10 cellular contexts compared by ENCODE assay signal in genomic region chr7:134777908-134778580, GRCh38. TPM values are rescaled to one million over a fixed set of nuclear protein-coding genes. Genes with fewer than 3 reads are reported as not detected.
DNase-seq lines count a peak whose midpoint lies in the region; ATAC-seq and TF ChIP-seq lines count a peak whose summit lies in the region.
"Had no signal": no experiment of that assay in that cellular context is flagged by ENCODE, and none has a peak within 500 bp of the region (broad histone marks: within the 10 kb centered on the region; RNA-seq: fewer than 3 reads in every experiment).

No MANE protein-coding gene starts in this region.

- peak overlapping the region; percentile 96 for H3K27ac ChIP-seq in HUES6 (ENCODE audit: low read depth, low read length)
- H3K27ac ChIP-seq in colonic mucosa, result peak overlapping the region; percentile 54
- peak overlapping the region; percentile 73 to 83 for H3K27ac ChIP-seq in left lung
- peak overlapping the region; percentile 85 for H3K27ac ChIP-seq in subcutaneous abdominal adipose tissue (ENCODE audit: low read depth, low read length)

- H3K4me1 ChIP-seq in HUES6 (ENCODE audit: control insufficient read depth, insufficient read depth, low read length), result peaks cover 37% of the 10 kb centered on the region
- no peaks in the 10 kb centered on the region for H3K4me1 ChIP-seq in colonic mucosa
- peaks cover 6 to 19% of the 10 kb centered on the region in 2 donors for H3K4me1 ChIP-seq in left lung
- H3K4me1 ChIP-seq in subcutaneous abdominal adipose tissue (ENCODE audit: control insufficient read depth in 5 of 5, insufficient read depth in 5 of 5, low read length in 5 of 5), result peaks cover 0 to 46% (median 28%) of the 10 kb centered on the region in 5 donors

- H3K27me3 ChIP-seq in HUES6 (ENCODE audit: control insufficient read depth, insufficient read depth, low read length) (no peaks in the 10 kb centered on the region), colonic mucosa (no peaks in the 10 kb centered on the region), left lung (peaks cover 0 to 11% of the 10 kb centered on the region in 2 donors), subcutaneous abdominal adipose tissue (ENCODE audit: control insufficient read depth in 5 of 5, insufficient read depth in 4 of 5, low read length in 5 of 5) (no peaks in the 10 kb centered on the region)
- H3K27me3 ChIP-seq: dorsolateral prefrontal cortex had no signal

- H3K4me3 ChIP-seq in HUES6 (ENCODE audit: low read depth, low read length) (no peak overlapping the region), colonic mucosa (no peak overlapping the region), left lung (no peak overlapping the region), subcutaneous abdominal adipose tissue (ENCODE audit: low read depth in 1 of 5, low read length in 5 of 5) (no peak overlapping the region)

- H3K36me3 ChIP-seq in HUES6 (ENCODE audit: control insufficient read depth, insufficient read depth, low read length) (peaks cover 9% of the 10 kb centered on the region), colonic mucosa (no peaks in the 10 kb centered on the region), left lung (no peaks in the 10 kb centered on the region), subcutaneous abdominal adipose tissue (ENCODE audit: control insufficient read depth in 5 of 5, insufficient read depth in 5 of 5, low read length in 5 of 5) (no peaks in the 10 kb centered on the region)

- H3K9ac ChIP-seq in HUES6 (ENCODE audit: low read length) (peak overlapping the region; percentile 96), colonic mucosa (ENCODE audit: low read depth in 2 of 2, low read length in 2 of 2) (no peak overlapping the region), subcutaneous abdominal adipose tissue (ENCODE audit: low read length in 5 of 5) (no peak overlapping the region)

- intact Hi-C loops in colonic mucosa (cut with DNase I) (no loop called here), left lung (cut with DNase I) (no loop called here)

- H3K9me3 ChIP-seq in HUES6 (ENCODE audit: control insufficient read depth, insufficient read depth, low read depth, low read length) (no peaks in the 10 kb centered on the region), colonic mucosa (no peaks in the 10 kb centered on the region), left lung (no peaks in the 10 kb centered on the region), subcutaneous abdominal adipose tissue (ENCODE audit: control insufficient read depth in 5 of 5, low read length in 5 of 5) (no peaks in the 10 kb centered on the region)

- no peak for DNase-seq in colonic mucosa
- no peak for DNase-seq in left lung
- DNase-seq in occipital lobe (lab: John Stamatoyannopoulos, UW), result no peak
- DNase-seq in activated CD8-positive, alpha-beta memory T cell treated with anti-CD3 and anti-CD28 coated beads, Interleukin-2, amount 50 U/mL, for 4 hours, result no peak
- DNase-seq in OCI-M2 (lab: John Stamatoyannopoulos, UW; ENCODE audit: unreplicated experiment), result no peak
- DNase-seq in stimulated activated naive CD8-positive, alpha-beta T cell treated with anti-CD3 and anti-CD28 coated beads, Interleukin-15, Interleukin-2, amounts not matched to agents 100 U/mL and 50 U/mL, for 24 hours, result no peak
- DNase-seq: dorsolateral prefrontal cortex had no signal

- TF ChIP-seq CTCF in colonic mucosa (IDR thresholded peaks at IDR 0.05), result no peak
- no peak for TF ChIP-seq CTCF in left lung (IDR thresholded peaks at IDR 0.05)

- ATAC-seq in left lung, result no peak
- ATAC-seq in stimulated activated naive CD8-positive, alpha-beta T cell treated with anti-CD3 and anti-CD28 coated beads, Interleukin-15, Interleukin-2, amounts not matched to agents 100 U/mL and 50 U/mL, for 24 hours, result no peak
- ATAC-seq: left lobe of liver had no signal

RNA-seq across cellular contexts. Expression of gene CALD1, which starts 1.4 kb away (rescaled TPM):
- total RNA-seq in colonic mucosa, result 100 to 1,000 TPM in 1 of 2 donors, 10 to 100 TPM in 1; 27.4 to 193 TPM
- 100 to 1,000 TPM; 137 to 208 TPM for total RNA-seq in left lung
- total RNA-seq in occipital lobe, result 29.5 TPM
